Comparison of ENCODE assay signal across 19 cellular contexts in genomic region chr15:88479169-88479568, GRCh38.
"Had no signal": no experiment of that assay in that cellular context is flagged by ENCODE, and none has a peak within 500 bp of the region (broad histone marks: within the 10 kb centered on the region; RNA-seq: fewer than 3 reads in every experiment).

No MANE protein-coding gene starts in this region.

- H3K27ac Mint-ChIP-seq: naive B cell; stimulated activated naive B cell treated with anti-CD40 and anti-IgM and Interleukin-4, amounts not matched to agents 10 μg/mL and 1 μg/mL and 100 μg/mL, for 72 hours; T-helper 1 cell treated with Interleukin-12 subunit alpha and Interleukin-12 subunit beta and Interleukin-4 antibody, amounts not matched to agents 30 μg/mL and 1 μg/mL, for 36 hours had no signal

- DNase-seq: activated naive CD4-positive, alpha-beta T cell treated with anti-CD3 and anti-CD28 coated beads, Interleukin-2, amount 50 U/mL, for 16 hours; activated T-cell treated with anti-CD3 and anti-CD28 coated beads, Interleukin-2, amount 50 U/mL, for 1 hour; central memory CD4-positive, alpha-beta T cell; cortex of kidney; effector CD8-positive, alpha-beta T cell; hippocampal formation; lower lobe of right lung; midbrain; naive B cell; posterior cingulate gyrus; stimulated activated CD4-positive, alpha-beta T cell treated with anti-CD3 and anti-CD28 coated beads, Interleukin-2, amount 100 ng/mL, for 24 hours; stimulated activated naive B cell treated with anti-CD40 and anti-IgM and Interleukin-4, amounts not matched to agents 10 μg/mL and 1 μg/mL and 100 μg/mL, for 72 hours; transverse colon had no signal

- H3K4me1 Mint-ChIP-seq: stimulated activated naive B cell treated with anti-CD40 and anti-IgM and Interleukin-4, amounts not matched to agents 10 μg/mL and 1 μg/mL and 100 μg/mL, for 72 hours had no signal

- H3K27ac ChIP-seq: adrenal gland, epithelial cell of prostate, lower lobe of right lung, neutrophil, right atrium auricular region, transverse colon had no signal

- H3K4me3 ChIP-seq: adrenal gland, lower lobe of right lung, right atrium auricular region, transverse colon had no signal

- ATAC-seq: activated CD4-positive, CD25-positive, alpha-beta regulatory T cell treated with anti-CD3 and anti-CD28 coated beads, Interleukin-2, amount 50 U/mL, for 24 hours; lower lobe of right lung; stimulated activated naive B cell treated with anti-CD40 and anti-IgM and Interleukin-4, amounts not matched to agents 10 μg/mL and 1 μg/mL and 100 μg/mL, for 72 hours had no signal

- H3K27me3 ChIP-seq: adrenal gland, neutrophil, right atrium auricular region, transverse colon had no signal

- H3K4me3 Mint-ChIP-seq: naive B cell; stimulated activated naive B cell treated with anti-CD40 and anti-IgM and Interleukin-4, amounts not matched to agents 10 μg/mL and 1 μg/mL and 100 μg/mL, for 72 hours; T-helper 1 cell treated with Interleukin-12 subunit alpha and Interleukin-12 subunit beta and Interleukin-4 antibody, amounts not matched to agents 30 μg/mL and 1 μg/mL, for 36 hours had no signal

- H3K9me3 ChIP-seq: adrenal gland, lower lobe of right lung, neutrophil, right atrium auricular region, transverse colon had no signal

- H3K4me1 ChIP-seq: lower lobe of right lung, right atrium auricular region, transverse colon had no signal

- H3K9me3 Mint-ChIP-seq: naive B cell; stimulated activated naive B cell treated with anti-CD40 and anti-IgM and Interleukin-4, amounts not matched to agents 10 μg/mL and 1 μg/mL and 100 μg/mL, for 72 hours; T-helper 1 cell treated with Interleukin-12 subunit alpha and Interleukin-12 subunit beta and Interleukin-4 antibody, amounts not matched to agents 30 μg/mL and 1 μg/mL, for 36 hours had no signal

- H3K27me3 Mint-ChIP-seq: naive B cell; stimulated activated naive B cell treated with anti-CD40 and anti-IgM and Interleukin-4, amounts not matched to agents 10 μg/mL and 1 μg/mL and 100 μg/mL, for 72 hours had no signal
